In genomic region chr11:10225553-10225952, GRCh38 we compare ENCODE assay signal across 20 cellular contexts.
"Had no signal": no experiment of that assay in that cellular context is flagged by ENCODE, and none has a peak within 500 bp of the region (broad histone marks: within the 10 kb centered on the region; RNA-seq: fewer than 3 reads in every experiment).

No MANE protein-coding gene starts in this region.

- H3K36me3 ChIP-seq: brain microvascular endothelial cell, esophagus muscularis mucosa, heart right ventricle had no signal

- H3K4me3 Mint-ChIP-seq: activated B cell treated with CpG ODN at 0.5 μM for 24 hours; activated CD4-positive, alpha-beta memory T cell treated with anti-CD3 and anti-CD28 coated beads, Interleukin-2, amount 10 ng/mL, durations not matched to agents 7 days and 5 days; activated CD8-positive, alpha-beta memory T cell treated with anti-CD3 and anti-CD28 coated beads, Interleukin-2, amount 10 ng/mL, durations not matched to agents 7 days and 5 days; activated naive CD8-positive, alpha-beta T cell treated with anti-CD3 and anti-CD28 coated beads for 36 hours; dendritic cell treated with granulocyte-macrophage colony-stimulating factor and Interleukin-4, amounts not matched to agents 40 ng/mL and 50 ng/mL, for 4 days; immature natural killer cell; nephron; stimulated activated naive CD8-positive, alpha-beta T cell treated with anti-CD3 and anti-CD28 coated beads, Interleukin-15, amount 100 ng/mL, for 72 hours had no signal

- H3K36me3 Mint-ChIP-seq: activated naive CD8-positive, alpha-beta T cell treated with anti-CD3 and anti-CD28 coated beads for 36 hours; immature natural killer cell had no signal

- H3K27ac ChIP-seq: brain microvascular endothelial cell, heart right ventricle had no signal

- ATAC-seq: activated CD8-positive, alpha-beta memory T cell treated with anti-CD3 and anti-CD28 coated beads, Interleukin-2, amount 10 ng/mL, durations not matched to agents 7 days and 5 days; stimulated activated naive CD8-positive, alpha-beta T cell treated with anti-CD3 and anti-CD28 coated beads, Interleukin-15, amount 100 ng/mL, for 72 hours had no signal

- FAIRE-seq: endothelial cell of umbilical vein, frontal cortex had no signal

- H3K9me3 ChIP-seq: esophagus muscularis mucosa had no signal

- H3K27me3 ChIP-seq: brain microvascular endothelial cell, esophagus muscularis mucosa, heart right ventricle had no signal

- H3K4me2 ChIP-seq: smooth muscle cell had no signal

- H3K27ac Mint-ChIP-seq: activated B cell treated with CpG ODN at 0.5 μM for 24 hours; activated CD4-positive, alpha-beta memory T cell treated with anti-CD3 and anti-CD28 coated beads, Interleukin-2, amount 10 ng/mL, durations not matched to agents 7 days and 5 days; activated CD8-positive, alpha-beta memory T cell treated with anti-CD3 and anti-CD28 coated beads, Interleukin-2, amount 10 ng/mL, durations not matched to agents 7 days and 5 days; activated naive CD8-positive, alpha-beta T cell treated with anti-CD3 and anti-CD28 coated beads for 36 hours; dendritic cell treated with granulocyte-macrophage colony-stimulating factor and Interleukin-4, amounts not matched to agents 40 ng/mL and 50 ng/mL, for 4 days; immature natural killer cell; nephron; stimulated activated naive CD8-positive, alpha-beta T cell treated with anti-CD3 and anti-CD28 coated beads, Interleukin-15, amount 100 ng/mL, for 72 hours had no signal

- H3K4me3 ChIP-seq: esophagus muscularis mucosa, heart right ventricle, smooth muscle cell had no signal

- H3K9me3 Mint-ChIP-seq: activated B cell treated with CpG ODN at 0.5 μM for 24 hours; activated CD4-positive, alpha-beta memory T cell treated with anti-CD3 and anti-CD28 coated beads, Interleukin-2, amount 10 ng/mL, durations not matched to agents 7 days and 5 days; immature natural killer cell had no signal

- H3K27me3 Mint-ChIP-seq: activated CD4-positive, alpha-beta memory T cell treated with anti-CD3 and anti-CD28 coated beads, Interleukin-2, amount 10 ng/mL, durations not matched to agents 7 days and 5 days; activated CD8-positive, alpha-beta memory T cell treated with anti-CD3 and anti-CD28 coated beads, Interleukin-2, amount 10 ng/mL, durations not matched to agents 7 days and 5 days; activated naive CD8-positive, alpha-beta T cell treated with anti-CD3 and anti-CD28 coated beads for 36 hours; dendritic cell treated with granulocyte-macrophage colony-stimulating factor and Interleukin-4, amounts not matched to agents 40 ng/mL and 50 ng/mL, for 4 days; stimulated activated naive CD8-positive, alpha-beta T cell treated with anti-CD3 and anti-CD28 coated beads, Interleukin-15, amount 100 ng/mL, for 72 hours had no signal

- DNase-seq: activated B cell treated with CpG ODN at 0.5 μM for 24 hours; activated CD4-positive, alpha-beta memory T cell treated with anti-CD3 and anti-CD28 coated beads, Interleukin-2, amount 10 ng/mL, durations not matched to agents 7 days and 5 days; activated CD4-positive, alpha-beta T cell treated with anti-CD3 and anti-CD28 coated beads for 48 hours; activated CD8-positive, alpha-beta memory T cell treated with anti-CD3 and anti-CD28 coated beads, Interleukin-2, amount 10 ng/mL, durations not matched to agents 7 days and 5 days; activated naive CD8-positive, alpha-beta T cell treated with anti-CD3 and anti-CD28 coated beads for 36 hours; brain microvascular endothelial cell; effector memory CD4-positive, alpha-beta T cell; heart right ventricle; immature natural killer cell; kidney glomerular epithelial cell; stimulated activated CD4-positive, alpha-beta T cell treated with anti-CD3 and anti-CD28 coated beads, Interleukin-4, amount 100 ng/mL, for 1 hour; stimulated activated naive CD8-positive, alpha-beta T cell treated with anti-CD3 and anti-CD28 coated beads, Interleukin-15, amount 100 ng/mL, for 72 hours; T-helper 1 cell; T-helper 9 cell had no signal

- H3K4me1 Mint-ChIP-seq: activated CD4-positive, alpha-beta memory T cell treated with anti-CD3 and anti-CD28 coated beads, Interleukin-2, amount 10 ng/mL, durations not matched to agents 7 days and 5 days; activated CD8-positive, alpha-beta memory T cell treated with anti-CD3 and anti-CD28 coated beads, Interleukin-2, amount 10 ng/mL, durations not matched to agents 7 days and 5 days; activated naive CD8-positive, alpha-beta T cell treated with anti-CD3 and anti-CD28 coated beads for 36 hours; immature natural killer cell; nephron; stimulated activated naive CD8-positive, alpha-beta T cell treated with anti-CD3 and anti-CD28 coated beads, Interleukin-15, amount 100 ng/mL, for 72 hours had no signal
